In genomic region chr3:156676467-156677119, GRCh38 we compare ENCODE assay signal across 8 cellular contexts. TPM values are rescaled to one million over a fixed set of nuclear protein-coding genes. Genes with fewer than 3 reads are reported as not detected.
DNase-seq lines count a peak whose midpoint lies in the region; ATAC-seq and TF ChIP-seq lines count a peak whose summit lies in the region.

No MANE protein-coding gene starts in this region.

- H3K9me2 ChIP-seq in neural cell (ENCODE audit: insufficient read depth, low read length) = no peaks in the 10 kb centered on the region

- H4K20me1 ChIP-seq in DND-41 (ENCODE audit: insufficient read depth, low read length) = peaks cover 30% of the 10 kb centered on the region
- no peaks in the 10 kb centered on the region for H4K20me1 ChIP-seq in neural cell (ENCODE audit: insufficient read depth)

- TF ChIP-seq CTCF in DND-41 (IDR thresholded peaks at IDR 0.05; ENCODE audit: borderline replicate concordance, extremely low read depth, low read length, poor library complexity, severe bottlenecking) (no peak), choroid plexus epithelial cell (conservative IDR thresholded peaks at IDR 0.05; ENCODE audit: low read depth, low read length) (no peak), neural cell (IDR thresholded peaks at IDR 0.05; ENCODE audit: poor library complexity, severe bottlenecking) (no peak)

- H3K27me3 ChIP-seq in DND-41 (ENCODE audit: insufficient read depth, low read length, poor library complexity) = no peaks in the 10 kb centered on the region
- H3K27me3 ChIP-seq in neural cell (ENCODE audit: insufficient read depth, low read depth, low read length) = no peaks in the 10 kb centered on the region

- DNase-seq in DND-41 (no peak), NAMALWA (ENCODE audit: low spot score) (peak; percentile 48), choroid plexus epithelial cell (ENCODE audit: low read depth) (peak; percentile 37), cerebellar nuclear complex (lab: John Stamatoyannopoulos, UW) (no peak), NCI-H2029 treated with DMSO at 0.1 percent for 48 hours (lab: John Stamatoyannopoulos, UW) (no peak)

- H3K36me3 ChIP-seq in DND-41 (ENCODE audit: insufficient read depth, low read length) = peaks cover 39% of the 10 kb centered on the region
- H3K36me3 ChIP-seq in neural cell (ENCODE audit: insufficient read depth, low read length) = no peaks in the 10 kb centered on the region

- H2AFZ ChIP-seq in DND-41 (ENCODE audit: low read depth, low read length) = no peak overlapping the region
- no peak overlapping the region for H2AFZ ChIP-seq in neural cell (ENCODE audit: low read depth, low read length)

- H3K27ac ChIP-seq in DND-41 (ENCODE audit: low read length) = no peak overlapping the region
- no peak overlapping the region for H3K27ac ChIP-seq in neural cell (ENCODE audit: low read length)

- no peaks in the 10 kb centered on the region for H3K9me3 ChIP-seq in DND-41 (ENCODE audit: insufficient read depth, low read length, severe bottlenecking)
- no peaks in the 10 kb centered on the region for H3K9me3 ChIP-seq in neural cell (ENCODE audit: low read length)

- TF ChIP-seq RAD21 in neural cell (conservative IDR thresholded peaks at IDR 0.05) = no peak

- peak overlapping the region in 1 of 2 experiments; percentile 74; a peak in 2 of 4 replicates for H3K4me3 ChIP-seq in DND-41 (ENCODE audit: low read depth in 1 of 2, low read length in 2 of 2)
- peak overlapping the region; percentile 90 for H3K4me3 ChIP-seq in choroid plexus epithelial cell (ENCODE audit: low read depth, low read length)
- H3K4me3 ChIP-seq in neural cell (ENCODE audit: low read length) = peak overlapping the region; percentile 79

- no peak for ATAC-seq in DND-41 (ENCODE audit: insufficient read depth, low read depth)
- no peak for ATAC-seq in GM21390 (IDR thresholded peaks at IDR 0.05; ENCODE audit: unreplicated experiment)
- ATAC-seq in HG03175 (IDR thresholded peaks at IDR 0.05; ENCODE audit: unreplicated experiment) = no peak

- peaks cover 43% of the 10 kb centered on the region for H3K4me1 ChIP-seq in DND-41 (ENCODE audit: insufficient read depth, low read length)

- no peak for TF ChIP-seq EP300 in neural cell (conservative IDR thresholded peaks at IDR 0.05; ENCODE audit: poor library complexity, severe bottlenecking)

- peak overlapping the region; percentile 84; the same call in 1 of the 2 replicates for H3K9ac ChIP-seq in DND-41 (ENCODE audit: low read depth, low read length)
- no peak overlapping the region for H3K9ac ChIP-seq in neural cell (ENCODE audit: low read length)

- H3K79me2 ChIP-seq in DND-41 (ENCODE audit: insufficient read depth, low read length) = peaks cover 65% of the 10 kb centered on the region
- no peaks in the 10 kb centered on the region for H3K79me2 ChIP-seq in neural cell (replicated peaks; ENCODE audit: insufficient read depth, low read length)

- no peaks in the 10 kb centered on the region for H3F3A ChIP-seq in neural cell (ENCODE audit: insufficient read depth, low read length, poor library complexity, severe bottlenecking)

- peak overlapping the region; percentile 87 for H3K4me2 ChIP-seq in DND-41 (ENCODE audit: insufficient read depth, low read length)
- peak overlapping the region; percentile 85 for H3K4me2 ChIP-seq in neural cell (ENCODE audit: low read length)

TF ChIP-seq in neural cell, 6 proteins besides CTCF, POLR2A, EP300 and RAD21:
- no peak for TF ChIP-seq TAF1 (IDR thresholded peaks at IDR 0.05; ENCODE audit: low read depth)
- TF ChIP-seq EZH2 (IDR thresholded peaks at IDR 0.05; ENCODE audit: borderline replicate concordance, insufficient read depth, low read length, poor library complexity, severe bottlenecking) = no peak
- TF ChIP-seq MXI1 (conservative IDR thresholded peaks at IDR 0.05; ENCODE audit: poor library complexity, severe bottlenecking) = no peak
- no peak for TF ChIP-seq REST (IDR thresholded peaks at IDR 0.05; ENCODE audit: borderline replicate concordance)
- no peak for TF ChIP-seq POLR2AphosphoS5 (IDR thresholded peaks at IDR 0.05)

RNA-seq across cellular contexts. Expression of gene TIPARP, which starts 2.2 kb away (rescaled TPM):
- 5.2 and 5.4 TPM in 2 replicates for polyA plus RNA-seq in neural cell
- polyA minus RNA-seq in neural cell = 13.5 and 15.3 TPM in 2 replicates

Comparison
In these comparisons a context has a peak if more than half of its experiments do, and no peak if none do; other contexts are left out.
1. DNase-seq: peak in NAMALWA (single experiment) and choroid plexus epithelial cell (single experiment); none in DND-41 (single experiment), cerebellar nuclear complex (0 of 2) and NCI-H2029 treated with DMSO at 0.1 percent for 48 hours (single experiment).